ENCODE assay signal across 13 cellular contexts in the genomic region with DNA sequence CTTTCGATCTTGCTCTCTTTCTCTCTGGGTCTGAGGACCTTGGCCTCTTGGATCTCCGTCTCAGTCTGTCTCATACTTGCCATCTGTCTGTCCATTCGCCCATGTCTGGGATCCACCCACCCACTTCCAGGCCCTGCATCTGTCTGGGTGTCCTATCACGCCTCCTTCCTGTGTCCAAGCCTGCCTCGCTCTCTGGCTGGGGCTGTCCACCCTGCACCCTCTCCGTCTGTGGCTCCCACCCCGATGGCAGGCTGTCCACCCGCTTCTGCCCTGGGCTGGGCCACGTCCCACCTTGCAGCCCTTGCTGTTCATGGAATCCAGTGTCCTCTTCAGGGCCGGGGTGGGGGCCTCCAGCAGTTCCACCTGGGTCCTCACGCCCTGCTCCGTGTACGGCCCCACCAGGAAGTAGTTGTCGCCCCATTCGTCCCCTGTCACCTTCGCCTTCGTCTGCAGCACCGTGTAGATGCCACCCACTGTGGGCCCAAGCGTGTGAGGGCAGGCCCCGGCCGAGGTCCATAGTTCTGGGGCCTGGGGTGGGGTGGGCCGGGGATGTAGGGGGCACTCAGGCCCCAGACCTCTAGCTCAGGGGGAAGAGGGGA. TPM values are rescaled to one million over a fixed set of nuclear protein-coding genes. Genes with fewer than 3 reads are reported as not detected.
DNase-seq lines count a peak whose midpoint lies in the region; ATAC-seq and TF ChIP-seq lines count a peak whose summit lies in the region.
"Had no signal": no experiment of that assay in that cellular context is flagged by ENCODE, and none has a peak within 500 bp of the region (broad histone marks: within the 10 kb centered on the region; RNA-seq: fewer than 3 reads in every experiment).

No MANE protein-coding gene starts in this region.

- H4K91ac ChIP-seq in H9 (ENCODE audit: insufficient read length, low read depth, low read length) (no peak overlapping the region), neuronal stem cell (ENCODE audit: low read depth, low read length, poor library complexity) (no peak overlapping the region)

- H2AFZ ChIP-seq in H9 (ENCODE audit: low read length) (no peak overlapping the region), neuronal stem cell (ENCODE audit: low read length) (no peak overlapping the region)

- H2BK15ac ChIP-seq in H9 (ENCODE audit: low read depth, low read length) = no peak overlapping the region
- H2BK15ac ChIP-seq in neuronal stem cell (ENCODE audit: low read length) = no peak overlapping the region

- ATAC-seq in HG03280 (IDR thresholded peaks at IDR 0.05; ENCODE audit: unreplicated experiment) = no peak
- no peak for ATAC-seq in CD4-positive, alpha-beta T cell (ENCODE audit: poor library complexity)
- ATAC-seq: left lung had no signal

- H3K4me3 Mint-ChIP-seq in H9 = peak overlapping the region; percentile 30 to 68
- no peak overlapping the region for H3K4me3 Mint-ChIP-seq in CD4-positive, alpha-beta T cell

- H3K23me2 ChIP-seq in H9 (ENCODE audit: insufficient read length, low read depth, low read length, poor library complexity, severe bottlenecking) = peaks cover 8% of the 10 kb centered on the region

- H3K14ac ChIP-seq in H9 (ENCODE audit: insufficient read depth, low read length) (no peak overlapping the region), neuronal stem cell (ENCODE audit: low read length) (no peak overlapping the region)

- no peak overlapping the region for H3K9ac ChIP-seq in H9 (ENCODE audit: extremely low read depth, insufficient read length, low read length)
- H3K9ac ChIP-seq in neuronal stem cell (ENCODE audit: low read depth, low read length, poor library complexity) = peak overlapping the region; percentile 72

- H3K27me3 ChIP-seq in H9 (ENCODE audit: insufficient read depth, low read length) (no peaks in the 10 kb centered on the region), neuronal stem cell (ENCODE audit: control insufficient read depth in 3 of 3, insufficient read depth in 3 of 3, low read depth in 1 of 3, low read length in 3 of 3) (no peaks in the 10 kb centered on the region)
- no peaks in the 10 kb centered on the region for H3K27me3 ChIP-seq in CD4-positive, alpha-beta T cell (ENCODE audit: control insufficient read depth, insufficient read depth, low read length)
- H3K27me3 ChIP-seq: left lung, transverse colon had no signal

- H3K4ac ChIP-seq in H9 (ENCODE audit: low read depth, low read length) (no peak overlapping the region), neuronal stem cell (ENCODE audit: low read length) (no peak overlapping the region)

- DNase-seq in AG04449 (ENCODE audit: low read depth, low spot score) (no peak), H9 (no peak), coronary artery (ENCODE audit: low spot score) (no peak), neuronal stem cell (ENCODE audit: low spot score) (no peak), NCI-H524 treated with DMSO at 0.1 percent for 48 hours (lab: John Stamatoyannopoulos, UW) (no peak), NCI-H1417 treated with DMSO at 0.1 percent for 48 hours (lab: John Stamatoyannopoulos, UW) (no peak)
- no peak for DNase-seq in CD4-positive, alpha-beta T cell
- DNase-seq: activated naive CD4-positive, alpha-beta T cell treated with anti-CD3 and anti-CD28 coated beads, Interleukin-2, amount 50 U/mL, for 16 hours; left lung; NCI-H1105 treated with DMSO at 0.1 percent for 48 hours; transverse colon had no signal

- H2BK12ac ChIP-seq in H9 (ENCODE audit: insufficient read length, low read depth, low read length) (no peak overlapping the region), neuronal stem cell (ENCODE audit: low read length) (no peak overlapping the region)

- no peaks in the 10 kb centered on the region for H3K27me3 Mint-ChIP-seq in H9 (ENCODE audit: low read depth)
- no peaks in the 10 kb centered on the region for H3K27me3 Mint-ChIP-seq in CD4-positive, alpha-beta T cell

- no peak overlapping the region for H4K5ac ChIP-seq in H9 (ENCODE audit: insufficient read length, low read depth, low read length)

- peaks cover 9 to 33% of the 10 kb centered on the region in 2 donors for H3K36me3 ChIP-seq in neuronal stem cell (replicated peaks in 1 of 2; ENCODE audit: control insufficient read depth in 2 of 2, insufficient read depth in 2 of 2, low read length in 2 of 2)

- TF ChIP-seq CTCF in AG04449 (IDR thresholded peaks at IDR 0.05; ENCODE audit: insufficient read depth, low read length, missing control alignments) = no peak
- TF ChIP-seq CTCF in H9 (conservative IDR thresholded peaks at IDR 0.05) = no peak
- no peak for TF ChIP-seq CTCF in coronary artery (IDR thresholded peaks at IDR 0.05)
- no peak for TF ChIP-seq CTCF in CD4-positive, alpha-beta T cell (IDR thresholded peaks at IDR 0.05)

- H3K79me2 ChIP-seq in H9 (ENCODE audit: insufficient read depth, low read length) = peaks cover 9% of the 10 kb centered on the region; the same call in 1 of the 2 replicates

- CTCF ChIA-PET in AG04449 (lab: Yijun Ruan, JAX) = interaction anchor here (1.1 to 6.8 kb wide), 11 partner anchors 7 to 203 kb away, joined by 3 to 128 read pairs (median 25); a partner anchor contains a TSS
- CTCF ChIA-PET in CD4-positive, alpha-beta T cell (lab: Charles Lee) = no interaction called here

- H3K4me2 ChIP-seq in H9 (ENCODE audit: insufficient read depth, insufficient read length, low read length) (no peak overlapping the region), neuronal stem cell (ENCODE audit: insufficient read depth, low read length, poor library complexity, severe bottlenecking) (no peak overlapping the region)

- no peak overlapping the region for H3K56ac ChIP-seq in H9 (ENCODE audit: insufficient read length, low read depth, low read length)

- H3K4me3 ChIP-seq in AG04449 (ENCODE audit: low read depth, low read length) (peak overlapping the region; percentile 97), coronary artery (peak overlapping the region; percentile 99), neuronal stem cell (ENCODE audit: low read length in 2 of 2) (peak overlapping the region in 1 of 2 donors; percentile 60)

- H2AK5ac ChIP-seq in H9 (ENCODE audit: insufficient read length, low read length) = no peak overlapping the region
- H2AK5ac ChIP-seq in neuronal stem cell (ENCODE audit: low read depth, low read length) = peak overlapping the region; percentile 29

- peaks cover 30 to 35% of the 10 kb centered on the region in 2 experiments for H3K4me1 Mint-ChIP-seq in H9
- H3K4me1 Mint-ChIP-seq in CD4-positive, alpha-beta T cell (ENCODE audit: low read depth) = peaks cover 35% of the 10 kb centered on the region

- H3K79me1 ChIP-seq in H9 (ENCODE audit: insufficient read depth, low read depth, low read length, poor library complexity, severe bottlenecking) (no peaks in the 10 kb centered on the region), neuronal stem cell (ENCODE audit: low read depth, low read length) (peaks cover 11% of the 10 kb centered on the region)

- H2BK20ac ChIP-seq in H9 (ENCODE audit: low read depth, low read length, poor library complexity, severe bottlenecking) = no peak overlapping the region

- H2BK5ac ChIP-seq in H9 (ENCODE audit: insufficient read length, low read length) (no peak overlapping the region), neuronal stem cell (ENCODE audit: low read length) (no peak overlapping the region)

- H4K8ac ChIP-seq in H9 (replicated peaks; ENCODE audit: insufficient read length, low read depth, low read length) (no peak overlapping the region), neuronal stem cell (ENCODE audit: low read depth, low read length) (no peak overlapping the region)

- no peaks in the 10 kb centered on the region for H3K9me3 Mint-ChIP-seq in H9
- no peaks in the 10 kb centered on the region for H3K9me3 Mint-ChIP-seq in CD4-positive, alpha-beta T cell

- peaks cover 17 to 42% (median 41%) of the 10 kb centered on the region in 3 experiments for H3K36me3 Mint-ChIP-seq in H9 (ENCODE audit: insufficient read depth in 1 of 3, low read depth in 3 of 3)
- peaks cover 47% of the 10 kb centered on the region for H3K36me3 Mint-ChIP-seq in CD4-positive, alpha-beta T cell (ENCODE audit: low read depth)

- H3K27ac ChIP-seq in H9 (ENCODE audit: insufficient read length, low read depth, low read length) (no peak overlapping the region), coronary artery (peak overlapping the region; percentile 94 to 100), neuronal stem cell (replicated peaks; ENCODE audit: low read length) (no peak overlapping the region)
- no peak overlapping the region for H3K27ac ChIP-seq in CD4-positive, alpha-beta T cell (ENCODE audit: low read depth, low read length)

- no CpG with 5 or more reads among the region's 22 CpGs for WGBS in H9 (ENCODE audit: extremely low coverage, insufficient read length, low lambda C conversion rate)
- no CpG with 5 or more reads among the region's 22 CpGs for WGBS in neuronal stem cell (ENCODE audit: extremely low coverage in 2 of 2, insufficient read length in 2 of 2, insufficient replicate concordance in 1 of 2), 2 donors

- H2BK120ac ChIP-seq in H9 (ENCODE audit: low read depth, low read length, poor library complexity, severe bottlenecking) (no peak overlapping the region), neuronal stem cell (ENCODE audit: low read depth, low read length) (peak overlapping the region; percentile 50)

- POLR2A ChIA-PET in AG04449 (lab: Yijun Ruan, JAX) = interaction anchor here (1.3 to 2.5 kb wide), 4 partner anchors 7 to 67 kb away, joined by 3 to 10 read pairs (median 5); a partner anchor contains a TSS
- POLR2A ChIA-PET in CD4-positive, alpha-beta T cell (lab: Charles Lee) = no interaction called here

- H3K4me1 ChIP-seq in H9 (ENCODE audit: insufficient read depth, low read length) (no peaks in the 10 kb centered on the region; the same call in 1 of the 2 replicates), neuronal stem cell (ENCODE audit: control insufficient read depth in 2 of 2, insufficient read depth in 1 of 2, low read depth in 1 of 2, low read length in 2 of 2) (peaks cover 7 to 14% of the 10 kb centered on the region in 2 donors)

- H4K20me1 ChIP-seq in H9 (ENCODE audit: control insufficient read depth, insufficient read depth, insufficient read length) = no peaks in the 10 kb centered on the region

- no peak overlapping the region for H3T11ph ChIP-seq in H9 (ENCODE audit: low read length)

- intact Hi-C loops in CD4-positive, alpha-beta T cell (cut with DNase I, micrococcal nuclease) = loop anchor here (5.0 to 10.0 kb wide), 6 partner anchors 136 to 626 kb away; a partner anchor contains a TSS

- H3K18ac ChIP-seq in H9 (ENCODE audit: insufficient read length, low read depth, low read length) (no peak overlapping the region), neuronal stem cell (ENCODE audit: low read length) (no peak overlapping the region)

- H3K27ac Mint-ChIP-seq in H9 = no peak overlapping the region; a peak in 1 of 7 replicates
- no peak overlapping the region for H3K27ac Mint-ChIP-seq in CD4-positive, alpha-beta T cell

- H3K9me3 ChIP-seq in H9 (ENCODE audit: control insufficient read depth, low read depth, low read length) = no peaks in the 10 kb centered on the region
- no peaks in the 10 kb centered on the region for H3K9me3 ChIP-seq in neuronal stem cell (replicated peaks in 1 of 2; ENCODE audit: control insufficient read depth in 2 of 2, insufficient read depth in 1 of 2, low read depth in 1 of 2, low read length in 2 of 2)
- H3K9me3 ChIP-seq in CD4-positive, alpha-beta T cell (ENCODE audit: control insufficient read depth, low read length) = no peaks in the 10 kb centered on the region
- H3K9me3 ChIP-seq: left lung, transverse colon had no signal

- H3K23ac ChIP-seq in H9 (ENCODE audit: insufficient read length, low read depth, low read length) = no peak overlapping the region
- H3K23ac ChIP-seq in neuronal stem cell (ENCODE audit: low read depth, low read length, poor library complexity) = peak overlapping the region; percentile 69

RNA-seq across cellular contexts. Expression of a gene that starts 2.0 kb away (rescaled TPM):
- 44.3 and 45.6 TPM in 2 replicates for total RNA-seq in H9 (2021)
- polyA plus RNA-seq in neuronal stem cell (2013, experiment 1 of 2) = 17.7 TPM
- polyA plus RNA-seq in neuronal stem cell (2013, experiment 2 of 2) = 16.4 TPM
- total RNA-seq in CD4-positive, alpha-beta T cell = 10 to 100 TPM; 13.2 to 14.1 TPM

RNA-seq across cellular contexts. Expression of a gene that starts 2.6 kb away (rescaled TPM):
- 130 and 134 TPM in 2 replicates for total RNA-seq in H9 (2021)
- 76.7 TPM for polyA plus RNA-seq in neuronal stem cell (2013, experiment 1 of 2)
- 72.0 TPM for polyA plus RNA-seq in neuronal stem cell (2013, experiment 2 of 2)
- total RNA-seq in CD4-positive, alpha-beta T cell = 10 to 100 TPM; 10.7 to 12.3 TPM

RNA-seq across cellular contexts. Expression of a gene that starts 25.8 kb away (rescaled TPM):
- not detected in 2 replicates for total RNA-seq in H9 (2021)
- polyA plus RNA-seq in neuronal stem cell (2013, experiment 1 of 2) = 0.10 TPM
- not detected for polyA plus RNA-seq in neuronal stem cell (2013, experiment 2 of 2)
- total RNA-seq in CD4-positive, alpha-beta T cell = not detected
- total RNA-seq: endothelial cell of umbilical vein, left lung had no signal

RNA-seq across cellular contexts. Expression of a gene that starts 26.0 kb away (rescaled TPM):
- total RNA-seq in H9 (2021) = 1,244 and 1,245 TPM in 2 replicates
- 2,949 TPM for polyA plus RNA-seq in neuronal stem cell (2013, experiment 1 of 2)
- polyA plus RNA-seq in neuronal stem cell (2013, experiment 2 of 2) = 2,579 TPM
- 100 to 1,000 TPM; 616 to 627 TPM for total RNA-seq in CD4-positive, alpha-beta T cell

RNA-seq across cellular contexts. Expression of a gene that starts 33.0 kb away (rescaled TPM):
- 0.46 TPM in 1 of 2 replicates, not detected in the other for total RNA-seq in H9 (2021)
- not detected for polyA plus RNA-seq in neuronal stem cell (2013, experiment 1 of 2)
- not detected for polyA plus RNA-seq in neuronal stem cell (2013, experiment 2 of 2)
- not detected for total RNA-seq in CD4-positive, alpha-beta T cell
- total RNA-seq: endothelial cell of umbilical vein, left lung, transverse colon had no signal
- polyA plus RNA-seq: endothelial cell of umbilical vein had no signal

Comparison
In these comparisons a context has a peak if more than half of its experiments do, and no peak if none do; other contexts are left out.
1. H3K27ac ChIP-seq: peak in coronary artery (2 of 2); none in H9 (single experiment), neuronal stem cell (single experiment) and CD4-positive, alpha-beta T cell (single experiment).